Comparison of ENCODE assay signal across 9 cellular contexts in the genomic region with DNA sequence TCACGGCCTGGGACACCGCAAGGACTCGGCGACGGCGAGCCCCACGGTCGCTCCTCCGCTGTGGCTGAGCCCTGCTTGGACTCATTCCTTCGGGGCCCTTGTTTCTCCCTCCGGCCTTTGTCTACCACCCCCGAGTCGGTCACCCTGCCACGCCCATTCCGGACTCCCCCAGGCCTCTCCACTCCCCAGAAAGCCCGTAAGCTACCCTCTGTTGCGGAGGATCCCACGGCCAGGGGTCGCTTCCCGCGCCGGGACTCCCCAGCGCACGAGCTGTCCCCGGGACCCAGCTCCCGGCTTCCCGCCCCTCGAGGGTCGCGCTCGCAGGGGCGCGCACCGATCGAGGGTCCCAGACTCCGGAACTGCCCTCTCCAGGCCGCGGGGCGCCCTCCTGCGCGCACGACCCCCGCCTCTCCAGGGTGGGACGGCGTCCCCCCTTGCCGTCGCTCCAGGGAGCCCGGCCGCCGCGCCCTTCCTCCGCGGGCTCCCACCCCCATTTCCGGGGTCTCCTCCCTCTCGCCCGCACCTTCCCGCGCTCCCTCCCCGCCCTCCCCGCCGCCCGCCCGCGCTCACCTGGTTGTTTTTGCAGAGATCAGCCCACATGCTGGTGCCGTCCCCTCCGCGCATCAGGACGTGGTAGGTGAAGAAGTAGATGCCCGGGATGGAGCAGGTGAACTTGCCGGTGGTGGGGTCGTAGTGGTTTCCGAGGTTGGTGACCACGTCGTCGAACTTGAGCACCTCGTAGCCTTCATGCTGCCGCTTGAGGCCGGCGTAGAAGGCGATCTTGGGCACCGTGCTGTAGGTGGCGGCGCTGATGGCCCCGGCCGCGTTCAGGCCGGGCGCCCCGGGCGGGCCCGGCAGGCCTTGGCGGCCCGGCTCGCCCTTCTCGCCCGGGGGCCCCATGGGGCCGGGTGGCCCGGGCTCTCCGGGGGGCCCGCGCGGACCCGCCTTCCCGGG. TPM values are rescaled to one million over a fixed set of nuclear protein-coding genes. Genes with fewer than 3 reads are reported as not detected.
DNase-seq lines count a peak whose midpoint lies in the region; ATAC-seq and TF ChIP-seq lines count a peak whose summit lies in the region.
"Had no signal": no experiment of that assay in that cellular context is flagged by ENCODE, and none has a peak within 500 bp of the region (broad histone marks: within the 10 kb centered on the region; RNA-seq: fewer than 3 reads in every experiment).

No MANE protein-coding gene starts in this region.

- TF ChIP-seq CTCF in GM13976 (IDR thresholded peaks at IDR 0.05; ENCODE audit: borderline replicate concordance, control extremely low read depth, extremely low read depth, insufficient read depth, missing control alignments) (no peak), epithelial cell of proximal tubule (conservative IDR thresholded peaks at IDR 0.05; ENCODE audit: low read depth, low read length) (no peak), A673 (conservative IDR thresholded peaks at IDR 0.05; ENCODE audit: low read depth, low read length) (no peak)

- BruUV-seq in A673 (replicated peaks; lab: Mats Ljungman, UMichigan): no TSS peak

- no peaks in the 10 kb centered on the region for H3K9me3 ChIP-seq in Karpas-422 (ENCODE audit: low read length)
- no peaks in the 10 kb centered on the region for H3K9me3 ChIP-seq in A673 (ENCODE audit: low read depth, low read length, poor library complexity, severe bottlenecking)

- POLR2A ChIA-PET in A673 (lab: Charles Lee; ENCODE audit: low non-redundant PET): no interaction called here

- H3K4me3 ChIP-seq in Karpas-422 (ENCODE audit: low read length) (no peak overlapping the region; the same call in 1 of the 2 replicates), epithelial cell of proximal tubule (ENCODE audit: low read depth, low read length) (peak overlapping the region; percentile 44), skin epidermis (peak overlapping the region in 6 of 7 experiments; percentile 27 to 50 (median 38)), A673 (ENCODE audit: low read depth, low read length, poor library complexity, severe bottlenecking) (no peak overlapping the region)

- CTCF ChIA-PET in A673 (lab: Charles Lee): no interaction called here

- H3K9me2 ChIP-seq in Karpas-422 (replicated peaks; ENCODE audit: insufficient read depth, low read length): no peaks in the 10 kb centered on the region

- no peak overlapping the region for H3K9ac ChIP-seq in Karpas-422 (ENCODE audit: low read length)

- H4K20me1 ChIP-seq in Karpas-422 (ENCODE audit: insufficient read depth, low read depth, low read length): no peaks in the 10 kb centered on the region

- DNase-seq in GM13976 (ENCODE audit: low spot score) (peak; percentile 58), Karpas-422 (no peak), epithelial cell of proximal tubule (ENCODE audit: low read depth) (no peak), A673 (ENCODE audit: low spot score) (no peak), NCI-H774 (lab: John Stamatoyannopoulos, UW) (no peak), mesenteric fat pad (ENCODE audit: low spot score) (no peak)

- no peaks in the 10 kb centered on the region for H3K36me3 ChIP-seq in Karpas-422 (ENCODE audit: insufficient read depth, low read length)
- no peaks in the 10 kb centered on the region for H3K36me3 ChIP-seq in A673 (ENCODE audit: insufficient read depth, low read length, poor library complexity, severe bottlenecking)

- peak; percentile 30 for ATAC-seq in GM21515 (IDR thresholded peaks at IDR 0.05; ENCODE audit: unreplicated experiment)

- in situ Hi-C loops in GM13976 (cut with MboI; ENCODE audit: low sequenced_read_pairs, unreplicated experiment): no loop called here

- H2AFZ ChIP-seq in Karpas-422 (ENCODE audit: low read length): no peak overlapping the region

- H3K27me3 ChIP-seq in Karpas-422 (ENCODE audit: low read length) (no peaks in the 10 kb centered on the region), A673 (replicated peaks; ENCODE audit: insufficient read depth, low read depth, low read length, poor library complexity) (peaks cover 99% of the 10 kb centered on the region)

- H3K27ac ChIP-seq in Karpas-422 (ENCODE audit: low read length): no peak overlapping the region
- no peak overlapping the region for H3K27ac ChIP-seq in skin epidermis
- no peak overlapping the region for H3K27ac ChIP-seq in A673 (ENCODE audit: low read depth, low read length, poor library complexity, severe bottlenecking)

- H3K4me1 ChIP-seq in Karpas-422 (ENCODE audit: low read length): peaks cover 14% of the 10 kb centered on the region
- peaks cover 8% of the 10 kb centered on the region for H3K4me1 ChIP-seq in A673 (ENCODE audit: insufficient read depth, low read length, poor library complexity, severe bottlenecking)

- intact Hi-C loops in A673 (cut with micrococcal nuclease; ENCODE audit: unreplicated experiment): no loop called here

- peak overlapping the region; percentile 54 for H3K4me2 ChIP-seq in Karpas-422 (ENCODE audit: low read depth, low read length, poor library complexity, severe bottlenecking)

- no peaks in the 10 kb centered on the region for H3K79me2 ChIP-seq in Karpas-422 (ENCODE audit: low read length)

RNA-seq across cellular contexts. Expression of a gene that starts 1.5 kb away (rescaled TPM):
- total RNA-seq in Karpas-422 (2014; rRNA removed; shearing (Covaris generic); ENCODE audit: low replicate concordance): not detected in 2 replicates
- total RNA-seq in epithelial cell of proximal tubule: 0.14 and 0.69 TPM in 2 replicates
- total RNA-seq in A673 (2021): not detected in 2 replicates
- total RNA-seq in mesenteric fat pad: not detected
- total RNA-seq: subcutaneous adipose tissue had no signal

Comparison
In these comparisons a context has a peak if more than half of its experiments do, and no peak if none do; other contexts are left out.
1. H3K4me3 ChIP-seq: peak in epithelial cell of proximal tubule (single experiment) and skin epidermis (6 of 7); none in Karpas-422 (single experiment) and A673 (single experiment).